ENCODE assay signal across 8 cellular contexts in genomic region chr3:177427096-177427495, GRCh38.
DNase-seq lines count a peak whose midpoint lies in the region; ATAC-seq, FAIRE-seq and TF ChIP-seq lines count a peak whose summit lies in the region.

No MANE protein-coding gene starts in this region.

- FAIRE-seq in RCC 7860 (lab: Jason Lieb, UNC): no peak

- peak; percentile 82 for DNase-seq in GM10266 (ENCODE audit: extremely low spot score)
- DNase-seq in MM.1S: peak; percentile 95
- DNase-seq in activated naive CD4-positive, alpha-beta T cell treated with anti-CD3 and anti-CD28 coated beads, Interleukin-2, amount 50 U/mL, for 16 hours: peak; percentile 46
- DNase-seq in vagina (ENCODE audit: extremely low spot score in 2 of 2): no peak
- DNase-seq in NCI-H2029 treated with DMSO at 0.1 percent for 48 hours (lab: John Stamatoyannopoulos, UW): no peak
- no peak for DNase-seq in aorta
- no peak for DNase-seq in RCC 7860 (ENCODE audit: low spot score)

- ATAC-seq in GM21619 (IDR thresholded peaks at IDR 0.05; ENCODE audit: unreplicated experiment): peak; percentile 99
- ATAC-seq in aorta (ENCODE audit: low FRiP score): no peak

- no peaks in the 10 kb centered on the region for H3K9me2 ChIP-seq in MM.1S (replicated peaks; ENCODE audit: insufficient read depth, low read length)

- no peaks in the 10 kb centered on the region for H4K20me1 ChIP-seq in MM.1S (ENCODE audit: insufficient read depth, low read length)

- H3K27me3 ChIP-seq in MM.1S (replicated peaks; ENCODE audit: insufficient read depth, low read length) (no peaks in the 10 kb centered on the region), vagina (no peaks in the 10 kb centered on the region), aorta (ENCODE audit: control insufficient read depth in 1 of 2, insufficient read depth in 2 of 2, low read length in 1 of 2) (no peaks in the 10 kb centered on the region)

- peak overlapping the region; percentile 12; the same call in 1 of the 2 replicates for H3K4me3 ChIP-seq in MM.1S (ENCODE audit: low read length)
- H3K4me3 ChIP-seq in vagina: no peak overlapping the region
- H3K4me3 ChIP-seq in aorta (ENCODE audit: low read length in 2 of 2): no peak overlapping the region

- peak overlapping the region; percentile 55 for H2AFZ ChIP-seq in MM.1S (ENCODE audit: low read length)

- no peak for TF ChIP-seq CTCF in GM10266 (IDR thresholded peaks at IDR 0.05; ENCODE audit: control insufficient read depth, insufficient read depth, low read depth, missing control alignments)
- TF ChIP-seq CTCF in MM.1S (IDR thresholded peaks at IDR 0.05; ENCODE audit: low read length): no peak
- TF ChIP-seq CTCF in vagina (IDR thresholded peaks at IDR 0.05): no peak

- intact Hi-C loops in vagina (cut with DNase I): no loop called here
- intact Hi-C loops in aorta (cut with DNase I): no loop called here

- H3K79me2 ChIP-seq in MM.1S (ENCODE audit: low read length): no peaks in the 10 kb centered on the region

- peak overlapping the region; percentile 48 for H3K4me2 ChIP-seq in MM.1S (ENCODE audit: low read depth, low read length)

- H3F3A ChIP-seq in MM.1S (ENCODE audit: insufficient read depth, low read length): peaks cover 15% of the 10 kb centered on the region

- H3K9ac ChIP-seq in MM.1S (ENCODE audit: low read length): 0 out of 2 replicates have a peak overlapping the region, but pooled peaks have one; percentile 3

- H3K4me1 ChIP-seq in MM.1S (ENCODE audit: low read length): peaks cover 24% of the 10 kb centered on the region
- peaks cover 35% of the 10 kb centered on the region for H3K4me1 ChIP-seq in vagina
- H3K4me1 ChIP-seq in aorta (ENCODE audit: control insufficient read depth in 1 of 2, insufficient read depth in 2 of 2, low read length in 2 of 2): no peaks in the 10 kb centered on the region

- WGBS in aorta, 2 donors: 84 to 91% methylated on average over 7 of the region's 7 CpGs

- H3K27ac ChIP-seq in MM.1S (ENCODE audit: low read length) (peak overlapping the region; percentile 61; the same call in 1 of the 2 replicates), vagina (peak overlapping the region; percentile 5), aorta (ENCODE audit: low read depth in 1 of 2, low read length in 2 of 2) (no peak overlapping the region)

- no peaks in the 10 kb centered on the region for H3K36me3 ChIP-seq in MM.1S (replicated peaks; ENCODE audit: insufficient read depth, low read length)
- no peaks in the 10 kb centered on the region for H3K36me3 ChIP-seq in vagina
- no peaks in the 10 kb centered on the region for H3K36me3 ChIP-seq in aorta (ENCODE audit: control insufficient read depth in 1 of 2, insufficient read depth in 2 of 2, low read length in 1 of 2)

- TF ChIP-seq POLR2A in vagina (IDR thresholded peaks at IDR 0.05): no peak

- H3K9me3 ChIP-seq in MM.1S (replicated peaks; ENCODE audit: insufficient read depth, low read length) (no peaks in the 10 kb centered on the region), vagina (no peaks in the 10 kb centered on the region), aorta (ENCODE audit: control insufficient read depth, low read length) (no peaks in the 10 kb centered on the region)

Comparison
In these comparisons a context has a peak if more than half of its experiments do, and no peak if none do; other contexts are left out.
1. DNase-seq: peak in GM10266 (single experiment), MM.1S (single experiment) and activated naive CD4-positive, alpha-beta T cell treated with anti-CD3 and anti-CD28 coated beads, Interleukin-2, amount 50 U/mL, for 16 hours (single experiment); none in vagina (0 of 2), NCI-H2029 treated with DMSO at 0.1 percent for 48 hours (single experiment), aorta (0 of 2) and RCC 7860 (single experiment).
2. H3K27ac ChIP-seq: peak in MM.1S (single experiment) and vagina (single experiment); none in aorta (0 of 2).